In genomic region chr10:112471878-112472487, GRCh38 we compare ENCODE assay signal across 8 cellular contexts. TPM values are rescaled to one million over a fixed set of nuclear protein-coding genes. Genes with fewer than 3 reads are reported as not detected.
DNase-seq lines count a peak whose midpoint lies in the region; ATAC-seq, FAIRE-seq and TF ChIP-seq lines count a peak whose summit lies in the region.

No MANE protein-coding gene starts in this region.

- TF ChIP-seq EP300 in GM12878 (IDR thresholded peaks at IDR 0.05; ENCODE audit: borderline replicate concordance in 1 of 2, control insufficient read depth in 1 of 2, low read depth in 2 of 2, low read length in 2 of 2), result no peak

- peak; percentile 62 for TF ChIP-seq CTCF in GM12873 (IDR thresholded peaks at IDR 0.05; ENCODE audit: insufficient read depth, low read depth, low read length, missing control alignments)
- peak; percentile 56 to 82 (median 68); a peak in 5 of 6 replicates for TF ChIP-seq CTCF in GM12878 (IDR thresholded peaks at IDR 0.05 in 2 of 3, conservative IDR thresholded peaks at IDR 0.05 in 1 of 3; ENCODE audit: control insufficient read depth in 2 of 3, extremely low read depth in 1 of 3, insufficient read depth in 1 of 3, low read depth in 3 of 3, low read length in 3 of 3)

- no peak overlapping the region for H3K4me2 ChIP-seq in GM12878 (ENCODE audit: control insufficient read depth, insufficient read depth)

- H3K79me2 ChIP-seq in GM12878 (ENCODE audit: control insufficient read depth, insufficient read depth, low read length), result no peaks in the 10 kb centered on the region; the same call in 1 of the 2 replicates

- in situ Hi-C loops in GM12878 (cut with MboI), result loop anchor here (10.0 kb wide), 1 partner anchor 913 kb away; no protein-coding TSS in a partner anchor

- no TSS peak for BruUV-seq in GM12878 (replicated peaks; lab: Mats Ljungman, UMichigan)

- TF ChIP-seq RAD21 in GM12878 (IDR thresholded peaks at IDR 0.05; ENCODE audit: insufficient read depth, low read depth, low read length), result peak; percentile 78

- DNase-seq in AG08395 (ENCODE audit: low spot score) (peak; percentile 74), NCI-H345 (lab: John Stamatoyannopoulos, UW) (peak; percentile 12), GM12878 (ENCODE audit: low read depth, low spot score) (peak; percentile 25), iPS-NIHi7 (ENCODE audit: extremely low spot score) (peak; percentile 61), superior temporal gyrus (ENCODE audit: extremely low spot score) (peak; percentile 82), activated gamma-delta T cell (lab: John Stamatoyannopoulos, UW) (no peak)

- H3K27me3 ChIP-seq in GM12878 (replicated peaks in 1 of 2; ENCODE audit: control insufficient read depth in 2 of 2, insufficient read depth in 2 of 2, low read length in 1 of 2), result no peaks in the 10 kb centered on the region

- peaks cover 2 to 9% of the 10 kb centered on the region in 2 experiments; a peak in 2 of 4 replicates for H3K36me3 ChIP-seq in GM12878 (ENCODE audit: control insufficient read depth in 2 of 2, insufficient read depth in 2 of 2, low read length in 1 of 2)

- RAD21 ChIA-PET in GM12878 (lab: Charles Lee; ENCODE audit: unreplicated experiment), result interaction anchor here (0.6 to 2.3 kb wide), 27 partner anchors 9 to 1091 kb away, joined by 3 to 16 read pairs (median 4); partner anchors contain the start of genes VTI1A and ZDHHC6

- SMC1A ChIA-PET in GM12878 (lab: Charles Lee; ENCODE audit: uncharacterized antibody, unreplicated experiment), result interaction anchor here (0.6 to 2.6 kb wide), 26 partner anchors 9 to 1046 kb away, joined by 3 to 16 read pairs (median 3); partner anchors contain the start of genes ACSL5, VTI1A and ZDHHC6

- no peaks in the 10 kb centered on the region for H3K9me3 ChIP-seq in GM12878 (replicated peaks; ENCODE audit: control insufficient read depth, insufficient read depth, low read length)

- no peak overlapping the region for H3K9ac ChIP-seq in GM12878 (ENCODE audit: control insufficient read depth, insufficient read depth, low read length)

- peak; percentile 99 for FAIRE-seq in GM12878 (lab: Jason Lieb, UNC)

- no peaks in the 10 kb centered on the region for H3K4me1 ChIP-seq in GM12878 (ENCODE audit: control insufficient read depth, insufficient read depth, low read length)

- no peak for TF ChIP-seq POLR2A in GM12878 (IDR thresholded peaks at IDR 0.05; ENCODE audit: low read depth, low read length)

- no peak overlapping the region for H3K4me3 ChIP-seq in GM12878

- intact Hi-C loops in GM12878 (cut with micrococcal nuclease; ENCODE audit: unreplicated experiment), result loop anchor here (1.0 to 10.0 kb wide), 2 partner anchors 157 to 1053 kb away; no protein-coding TSS in a partner anchor

- POLR2A ChIA-PET in GM12878 (lab: Charles Lee), result interaction anchor here (0.7 kb wide), 2 partner anchors 1858 to 1894 kb away, joined by 3 to 4 read pairs; no protein-coding TSS in a partner anchor

- peak; percentile 70 for ATAC-seq in HG02852 (IDR thresholded peaks at IDR 0.05; ENCODE audit: unreplicated experiment)
- peak; percentile 91 for ATAC-seq in GM12878

- 0 out of 2 replicates have a peak overlapping the region, but pooled peaks have one; percentile 28 for H2AFZ ChIP-seq in GM12878 (ENCODE audit: control insufficient read depth, low read depth, low read length)

- CTCF ChIA-PET in GM12878 (lab: Yijun Ruan, JAX), result interaction anchor here (0.6 to 3.8 kb wide), 64 partner anchors 9 to 1216 kb away, joined by 3 to 42 read pairs (median 4); partner anchors contain the start of genes ACSL5 and ZDHHC6

- no peak overlapping the region for H3K27ac ChIP-seq in GM12878 (ENCODE audit: control insufficient read depth, insufficient read depth)

- WGBS in GM12878 (ENCODE audit: insufficient coverage, insufficient replicate concordance, low lambda C conversion rate, missing lambda C conversion rate), result 24% methylated on average over 4 of the region's 4 CpGs

- H4K20me1 ChIP-seq in GM12878 (ENCODE audit: control insufficient read depth, insufficient read depth), result no peaks in the 10 kb centered on the region

TF ChIP-seq in GM12878, 131 proteins besides CTCF, POLR2A, EP300 and RAD21:
- TF ChIP-seq SMC3 (IDR thresholded peaks at IDR 0.05; ENCODE audit: borderline replicate concordance, low read length) (peak; percentile 49; the same call in 1 of the 2 replicates), E2F4 (IDR thresholded peaks at IDR 0.05; ENCODE audit: low read depth, low read length) (no peak), BRCA1 (IDR thresholded peaks at IDR 0.05; ENCODE audit: low read depth, low read length) (no peak), ZNF592 (IDR thresholded peaks at IDR 0.05) (no peak)

RNA-seq across cellular contexts. Expression of gene VTI1A, which starts 25.0 kb away (rescaled TPM):
- total RNA-seq in GM12878 (2013; cell fraction: nucleolus; rRNA removed), result 189 and 219 TPM in 2 replicates
- total RNA-seq in GM12878 (2014; rRNA removed), result 31.5 and 37.0 TPM in 2 replicates
- total RNA-seq in GM12878 (2014; rRNA removed; fragmentation: Illumina TruSeq; extraction: Trizol), result 31.0 and 32.2 TPM in 2 replicates
- 30.1 and 35.1 TPM in 2 replicates for total RNA-seq in GM12878 (2021)
- polyA plus RNA-seq in GM12878 (2011; ENCODE audit: low read depth), result 9.3 TPM
- 21.5 and 28.9 TPM in 2 replicates for polyA plus RNA-seq in GM12878 (2011; rRNA removed)
- polyA plus RNA-seq in GM12878 (2011; cell fraction: cytosol; rRNA removed), result 14.6 and 17.1 TPM in 2 replicates
- 27.4 and 30.5 TPM in 2 replicates for polyA plus RNA-seq in GM12878 (2011; cell fraction: nucleus; rRNA removed)
- 13.1 and 13.5 TPM in 2 replicates for polyA plus RNA-seq in GM12878 (2012)
- 23.4 and 25.9 TPM in 2 replicates for polyA plus RNA-seq in GM12878 (2014; fragmentation: Illumina TruSeq; extraction: Trizol)
- 10 to 100 TPM; 12.4 to 12.5 TPM for polyA plus RNA-seq in GM12878 (2014; fragmentation: Nextera tagmentation; extraction: Ambion mirVana)
- polyA plus RNA-seq in GM12878 (2014; rRNA removed), result 19.5 and 20.1 TPM in 2 replicates
- 10 to 100 TPM; 38.5 to 43.2 TPM for polyA plus RNA-seq in GM12878 (2016; fragmentation: Nextera tagmentation; extraction: Ambion mirVana)
- polyA minus RNA-seq in GM12878 (2011; rRNA and poly(A)+ RNA removed), result 22.7 and 31.1 TPM in 2 replicates
- 8.2 and 8.6 TPM in 2 replicates for polyA minus RNA-seq in GM12878 (2011; cell fraction: cytosol; rRNA and poly(A)+ RNA removed)
- 53.7 and 97.4 TPM in 2 replicates for polyA minus RNA-seq in GM12878 (2011; cell fraction: nucleus; rRNA and poly(A)+ RNA removed)

RNA-seq across cellular contexts. Expression of gene ZDHHC6, which starts 25.3 kb away (rescaled TPM):
- 75.3 and 76.5 TPM in 2 replicates for total RNA-seq in GM12878 (2013; cell fraction: nucleolus; rRNA removed)
- total RNA-seq in GM12878 (2014; rRNA removed), result 23.8 and 28.9 TPM in 2 replicates
- 30.9 and 34.0 TPM in 2 replicates for total RNA-seq in GM12878 (2014; rRNA removed; fragmentation: Illumina TruSeq; extraction: Trizol)
- 28.3 and 30.9 TPM in 2 replicates for total RNA-seq in GM12878 (2021)
- 20.4 TPM for polyA plus RNA-seq in GM12878 (2011; ENCODE audit: low read depth)
- polyA plus RNA-seq in GM12878 (2011; rRNA removed), result 40.5 and 42.0 TPM in 2 replicates
- 16.2 and 16.5 TPM in 2 replicates for polyA plus RNA-seq in GM12878 (2011; cell fraction: cytosol; rRNA removed)
- 70.3 and 87.8 TPM in 2 replicates for polyA plus RNA-seq in GM12878 (2011; cell fraction: nucleus; rRNA removed)
- 26.6 and 30.3 TPM in 2 replicates for polyA plus RNA-seq in GM12878 (2012)
- 39.6 and 50.9 TPM in 2 replicates for polyA plus RNA-seq in GM12878 (2014; fragmentation: Illumina TruSeq; extraction: Trizol)
- polyA plus RNA-seq in GM12878 (2014; fragmentation: Nextera tagmentation; extraction: Ambion mirVana), result 10 to 100 TPM; 29.5 to 31.8 TPM
- 35.2 and 39.5 TPM in 2 replicates for polyA plus RNA-seq in GM12878 (2014; rRNA removed)
- polyA plus RNA-seq in GM12878 (2016; fragmentation: Nextera tagmentation; extraction: Ambion mirVana), result 10 to 100 TPM; 58.2 to 59.4 TPM
- 20.0 and 21.8 TPM in 2 replicates for polyA minus RNA-seq in GM12878 (2011; rRNA and poly(A)+ RNA removed)
- 7.4 and 8.6 TPM in 2 replicates for polyA minus RNA-seq in GM12878 (2011; cell fraction: cytosol; rRNA and poly(A)+ RNA removed)
- 24.4 and 27.5 TPM in 2 replicates for polyA minus RNA-seq in GM12878 (2011; cell fraction: nucleus; rRNA and poly(A)+ RNA removed)
